9 cellular contexts compared by ENCODE assay signal in genomic region chr5:41924872-41925554, GRCh38. TPM values are rescaled to one million over a fixed set of nuclear protein-coding genes. Genes with fewer than 3 reads are reported as not detected.
DNase-seq lines count a peak whose midpoint lies in the region; ATAC-seq, FAIRE-seq and TF ChIP-seq lines count a peak whose summit lies in the region.
"Had no signal": no experiment of that assay in that cellular context is flagged by ENCODE, and none has a peak within 500 bp of the region (broad histone marks: within the 10 kb centered on the region; RNA-seq: fewer than 3 reads in every experiment).

FBXO4 (plus strand) TSS chr5:41925281; CDS start chr5:41925310, 29 bp downstream.

- DNase-seq in AG09309 (ENCODE audit: low read depth): peak; percentile 27
- DNase-seq in NCI-H345 (lab: John Stamatoyannopoulos, UW): peak; percentile 82
- peak; percentile 67 to 80 (median 72) for DNase-seq in activated CD4-positive, CD25-positive, alpha-beta regulatory T cell (lab: John Stamatoyannopoulos, UW)
- DNase-seq in caudate nucleus (lab: John Stamatoyannopoulos, UW): peak in 60 of 61 donors; percentile 23 to 89 (median 73)
- no peak for DNase-seq in keratinocyte (ENCODE audit: low read depth, low spot score)
- DNase-seq in stimulated activated CD4-positive, alpha-beta T cell treated with anti-CD3 and anti-CD28 coated beads, Interleukin-15, amount 100 ng/mL, for 24 hours: peak; percentile 92

- H3K9ac ChIP-seq in keratinocyte (ENCODE audit: control insufficient read depth, extremely low read depth, insufficient read depth, low read length): peak within 1 kb of the TSS; percentile 91

- no peaks in the 10 kb centered on the region for H3K27me3 ChIP-seq in keratinocyte (ENCODE audit: control insufficient read depth, extremely low read depth, insufficient read depth, low read length)

- peak within 1 kb of the TSS; percentile 75 for H3K4me2 ChIP-seq in keratinocyte (ENCODE audit: control insufficient read depth, extremely low read depth, insufficient read depth, low read depth, low read length)

- ATAC-seq in GM18909 (IDR thresholded peaks at IDR 0.05; ENCODE audit: poor library complexity, unreplicated experiment): peak; percentile 96
- ATAC-seq in HG03159 (IDR thresholded peaks at IDR 0.05; ENCODE audit: unreplicated experiment): peak; percentile 85

- dilution Hi-C loops in keratinocyte (cut with MboI; ENCODE audit: extremely low pct_ligation_motif_present, low sequenced_read_pairs): no loop called here

- H3K79me2 ChIP-seq in keratinocyte (ENCODE audit: control insufficient read depth, insufficient read depth, low read length): no peaks in the 10 kb centered on the region

- H4K20me1 ChIP-seq in keratinocyte (ENCODE audit: control insufficient read depth, extremely low read depth, insufficient read depth, low read length): no peaks in the 10 kb centered on the region

- TF ChIP-seq CTCF in AG09309 (IDR thresholded peaks at IDR 0.05; ENCODE audit: control insufficient read depth, insufficient read depth, low read depth, low read length, missing control alignments) (peak; percentile 53), keratinocyte (optimal IDR thresholded peaks at IDR 0.05 in 1 of 3, IDR thresholded peaks at IDR 0.05 in 1 of 3, conservative IDR thresholded peaks at IDR 0.05 in 1 of 3; ENCODE audit: extremely low read depth in 1 of 3, insufficient read depth in 2 of 3, low read length in 3 of 3) (peak in 2 of 3 experiments; percentile 49 to 74)

- H3K27ac ChIP-seq in caudate nucleus (ENCODE audit: low read depth, low read length): peak within 1 kb of the TSS; percentile 81
- peak within 1 kb of the TSS; percentile 87 for H3K27ac ChIP-seq in keratinocyte (ENCODE audit: control insufficient read depth, insufficient read depth, low read length)

- no peaks in the 10 kb centered on the region for H3K9me1 ChIP-seq in keratinocyte (ENCODE audit: control insufficient read depth, extremely low read depth, insufficient read depth, low read length)

- peak within 1 kb of the TSS; percentile 71 for H3K4me3 ChIP-seq in AG09309 (ENCODE audit: control insufficient read depth, low read depth, low read length)
- peak within 1 kb of the TSS; percentile 52 to 80 (median 76) for H3K4me3 ChIP-seq in keratinocyte (ENCODE audit: control insufficient read depth in 2 of 3, extremely low read depth in 1 of 3, insufficient read depth in 2 of 3, low read depth in 1 of 3, low read length in 3 of 3)

- H3K9me3 ChIP-seq in keratinocyte (ENCODE audit: control insufficient read depth, low read depth, low read length): no peaks in the 10 kb centered on the region

- FAIRE-seq in keratinocyte (lab: Jason Lieb, UNC): no peak
- FAIRE-seq: colon had no signal

- H2AFZ ChIP-seq in keratinocyte (ENCODE audit: control insufficient read depth, low read length): peak within 1 kb of the TSS; percentile 78

- peaks cover 16% of the 10 kb centered on the region for H3K4me1 ChIP-seq in keratinocyte (ENCODE audit: control insufficient read depth, extremely low read depth, insufficient read depth, low read length)

- no peaks in the 10 kb centered on the region for H3K36me3 ChIP-seq in keratinocyte (ENCODE audit: control insufficient read depth in 2 of 2, extremely low read depth in 1 of 2, insufficient read depth in 2 of 2, low read length in 2 of 2)

RNA-seq across cellular contexts. Expression of gene FBXO4, which starts in this region (rescaled TPM):
- polyA plus RNA-seq in keratinocyte: 4.5 to 5.6 TPM (median 5.0 TPM) in 3 replicates
- 4.8 TPM for polyA plus RNA-seq in keratinocyte (2011; ENCODE audit: low read depth)
- polyA plus RNA-seq in keratinocyte (2011; cell fraction: cytosol; rRNA removed): 3.2 and 6.1 TPM in 2 replicates
- 3.6 and 4.1 TPM in 2 replicates for polyA plus RNA-seq in keratinocyte (2011; cell fraction: nucleus; rRNA removed)
- polyA plus RNA-seq in keratinocyte (2012; ENCODE audit: low replicate concordance): 3.3 and 3.8 TPM in 2 replicates
- polyA minus RNA-seq in keratinocyte: 1.8 to 3.1 TPM (median 2.0 TPM) in 3 replicates
- polyA minus RNA-seq in keratinocyte (2011; cell fraction: cytosol; rRNA and poly(A)+ RNA removed): not detected
- polyA minus RNA-seq in keratinocyte (2011; cell fraction: nucleus; rRNA and poly(A)+ RNA removed): 1.5 and 4.5 TPM in 2 replicates
